8 cellular contexts compared by ENCODE assay signal in the genomic region with DNA sequence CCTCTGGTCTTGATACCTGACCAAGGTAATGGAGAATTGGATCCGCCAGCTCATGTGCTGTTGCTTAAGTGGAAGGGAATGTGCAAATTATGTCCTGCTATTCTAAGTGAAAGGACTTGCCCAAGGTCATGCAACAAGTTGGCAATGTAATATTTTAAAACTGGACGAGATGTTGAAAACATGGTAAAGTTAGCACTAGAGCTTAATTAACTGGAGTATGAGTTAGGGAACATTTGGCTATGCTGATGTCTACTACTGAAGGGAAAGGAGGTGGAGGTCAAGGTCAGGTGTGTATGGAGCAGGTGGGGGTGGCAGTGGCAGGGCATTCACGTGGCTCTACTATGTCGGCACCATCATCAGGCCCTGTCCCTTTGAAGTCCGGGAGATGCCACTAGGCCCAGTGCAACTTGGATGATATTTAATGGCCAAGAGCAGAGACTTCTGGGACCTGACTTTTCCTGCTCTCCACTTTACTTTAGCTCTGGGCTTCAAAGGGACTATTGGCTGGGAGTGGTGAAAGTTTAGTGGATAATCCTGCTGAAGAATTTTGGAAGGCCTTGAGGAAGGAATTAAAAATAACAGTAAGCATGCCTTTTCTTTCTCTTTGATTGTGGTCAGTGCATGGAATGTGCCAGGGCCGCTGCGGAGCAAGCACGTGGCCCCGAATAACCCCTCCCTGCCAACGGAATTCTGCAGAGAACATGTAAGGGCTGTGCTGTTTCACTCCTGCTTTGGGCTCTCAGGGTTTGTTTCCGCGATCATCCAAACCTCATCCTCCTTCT. TPM values are rescaled to one million over a fixed set of nuclear protein-coding genes. Genes with fewer than 3 reads are reported as not detected.
DNase-seq lines count a peak whose midpoint lies in the region; ATAC-seq and TF ChIP-seq lines count a peak whose summit lies in the region.

No MANE protein-coding gene starts in this region.

- H3K27ac Mint-ChIP-seq in effector memory CD8-positive, alpha-beta T cell, result peak overlapping the region; percentile 92
- H3K27ac Mint-ChIP-seq in neural progenitor cell, result peak overlapping the region; percentile 69

- H3K4me1 ChIP-seq in BLaER1 treated with 17β-estradiol and CSF1 and Interleukin-3, amounts not matched to agents 10 nM and 100 nM, result peaks cover 99 to 100% (median 100%) of the 10 kb centered on the region in 10 experiments
- H3K4me1 ChIP-seq in OCI-LY7 (ENCODE audit: insufficient read depth, low read length, poor library complexity, severe bottlenecking) (peaks cover 98% of the 10 kb centered on the region), neural progenitor cell (peaks cover 34% of the 10 kb centered on the region)

- H3K36me3 ChIP-seq in BLaER1 treated with 17β-estradiol and CSF1 and Interleukin-3, amounts not matched to agents 10 nM and 100 nM, result peaks cover 15 to 80% (median 70%) of the 10 kb centered on the region in 11 experiments; a peak in 21 of 22 replicates
- peaks cover 36% of the 10 kb centered on the region for H3K36me3 ChIP-seq in OCI-LY7 (ENCODE audit: insufficient read depth, low read length)
- no peaks in the 10 kb centered on the region for H3K36me3 ChIP-seq in neural progenitor cell

- no TSS peak for BruUV-seq in OCI-LY7 (replicated peaks; lab: Mats Ljungman, UMichigan)

- CTCF ChIA-PET in OCI-LY7 (lab: Charles Lee; ENCODE audit: unreplicated experiment), result interaction anchor here (0.9 to 1.2 kb wide), 3 partner anchors 9 to 21 kb away, joined by 3 to 10 read pairs (median 3); no protein-coding TSS in a partner anchor

- H2AFZ ChIP-seq in OCI-LY7 (ENCODE audit: low read length) (no peak overlapping the region; the same call in 1 of the 2 replicates), neural progenitor cell (replicated peaks) (no peak overlapping the region)

- H4K20me1 ChIP-seq in BLaER1 treated with 17β-estradiol and CSF1 and Interleukin-3, amounts not matched to agents 10 nM and 100 nM, result peaks cover 70 to 100% (median 91%) of the 10 kb centered on the region in 11 experiments
- H4K20me1 ChIP-seq in OCI-LY7 (ENCODE audit: insufficient read depth, low read length) (no peaks in the 10 kb centered on the region), neural progenitor cell (ENCODE audit: low read depth) (peaks cover 47% of the 10 kb centered on the region)

- H3K4me3 Mint-ChIP-seq in effector memory CD8-positive, alpha-beta T cell, result peak overlapping the region; percentile 51 to 62
- H3K4me3 Mint-ChIP-seq in neural progenitor cell, result no peak overlapping the region

- H3K79me2 ChIP-seq in OCI-LY7 (ENCODE audit: insufficient read depth, low read depth, low read length) (peaks cover 93% of the 10 kb centered on the region), neural progenitor cell (ENCODE audit: low read depth) (peaks cover 91% of the 10 kb centered on the region)

- peak overlapping the region; percentile 56 to 92 (median 81); a peak in 21 of 22 replicates for H3K27ac ChIP-seq in BLaER1 treated with 17β-estradiol and CSF1 and Interleukin-3, amounts not matched to agents 10 nM and 100 nM
- H3K27ac ChIP-seq in OCI-LY7 (ENCODE audit: low read depth, low read length, poor library complexity, severe bottlenecking) (peak overlapping the region; percentile 99), neural progenitor cell (no peak overlapping the region)

- no peaks in the 10 kb centered on the region for H3K9me2 ChIP-seq in OCI-LY7 (ENCODE audit: insufficient read depth, low read length)

- ATAC-seq in effector memory CD8-positive, alpha-beta T cell (replicated peaks), result no peak

- no peaks in the 10 kb centered on the region for H3K9me3 Mint-ChIP-seq in effector memory CD8-positive, alpha-beta T cell
- no peaks in the 10 kb centered on the region for H3K9me3 Mint-ChIP-seq in neural progenitor cell

- DNase-seq in OCI-LY7 (ENCODE audit: low spot score), result no peak
- DNase-seq in effector memory CD8-positive, alpha-beta T cell, result no peak
- no peak for DNase-seq in neural progenitor cell (ENCODE audit: low spot score)
- no peak for DNase-seq in SIG-M5 treated with dmso at 0.1 percent for 504 hours (lab: John Stamatoyannopoulos, UW; ENCODE audit: unreplicated experiment)
- no peak for DNase-seq in stimulated activated CD4-positive, alpha-beta T cell treated with anti-CD3 and anti-CD28 coated beads, Interleukin-4, amount 100 ng/mL, for 4 hours
- no peak for DNase-seq in NOMO-1 treated with dmso at 0.1 percent for 144 hours (lab: John Stamatoyannopoulos, UW; ENCODE audit: unreplicated experiment)
- no peak for DNase-seq in activated T-cell treated with anti-CD3 and anti-CD28 coated beads, Interleukin-2, amount 50 U/mL, for 1 hour

- H3K27me3 Mint-ChIP-seq in effector memory CD8-positive, alpha-beta T cell, result no peaks in the 10 kb centered on the region
- no peaks in the 10 kb centered on the region for H3K27me3 Mint-ChIP-seq in neural progenitor cell (ENCODE audit: insufficient read depth, low read depth)

- peak overlapping the region; percentile 83 to 98 (median 93) for H3K4me2 ChIP-seq in BLaER1 treated with 17β-estradiol and CSF1 and Interleukin-3, amounts not matched to agents 10 nM and 100 nM
- H3K4me2 ChIP-seq in OCI-LY7 (ENCODE audit: low read length) (peak overlapping the region; percentile 86), neural progenitor cell (no peak overlapping the region)

- intact Hi-C loops in OCI-LY7 (cut with micrococcal nuclease; ENCODE audit: unreplicated experiment), result loop anchor here (5.0 to 10.0 kb wide), 4 partner anchors 52 to 702 kb away; partner anchors contain the start of genes AAGAB, IQCH and SMAD6

- peak overlapping the region; percentile 10 to 50 (median 40); a peak in 19 of 20 replicates for H3K4me3 ChIP-seq in BLaER1 treated with 17β-estradiol and CSF1 and Interleukin-3, amounts not matched to agents 10 nM and 100 nM
- H3K4me3 ChIP-seq in OCI-LY7 (ENCODE audit: low read depth, low read length, poor library complexity, severe bottlenecking) (peak overlapping the region; percentile 53), neural progenitor cell (no peak overlapping the region)

- H3K36me3 Mint-ChIP-seq in effector memory CD8-positive, alpha-beta T cell (ENCODE audit: insufficient read depth), result peaks cover 6% of the 10 kb centered on the region
- peaks cover 51% of the 10 kb centered on the region for H3K36me3 Mint-ChIP-seq in neural progenitor cell

- no peaks in the 10 kb centered on the region for H3K27me3 ChIP-seq in BLaER1 treated with 17β-estradiol and CSF1 and Interleukin-3, amounts not matched to agents 10 nM and 100 nM
- H3K27me3 ChIP-seq in neural progenitor cell, result no peaks in the 10 kb centered on the region

- H3K9me3 ChIP-seq in BLaER1 treated with 17β-estradiol and CSF1 and Interleukin-3, amounts not matched to agents 10 nM and 100 nM (replicated peaks in 1 of 11), result no peaks in the 10 kb centered on the region
- H3K9me3 ChIP-seq in OCI-LY7 (ENCODE audit: low read length) (no peaks in the 10 kb centered on the region), neural progenitor cell (ENCODE audit: low read depth) (no peaks in the 10 kb centered on the region)

- no peak for TF ChIP-seq CTCF in OCI-LY7 (conservative IDR thresholded peaks at IDR 0.05; ENCODE audit: low read length)
- no peak for TF ChIP-seq CTCF in neural progenitor cell (IDR thresholded peaks at IDR 0.05)

- H3F3A ChIP-seq in neural progenitor cell (ENCODE audit: low read depth), result no peaks in the 10 kb centered on the region

- POLR2A ChIA-PET in OCI-LY7 (lab: Charles Lee), result interaction anchor here (0.6 to 12.4 kb wide), 12 partner anchors 9 to 701 kb away, joined by 3 to 80 read pairs (median 3); no protein-coding TSS in a partner anchor

- H3K4me1 Mint-ChIP-seq in effector memory CD8-positive, alpha-beta T cell (ENCODE audit: low read depth in 2 of 2), result peaks cover 78 to 94% of the 10 kb centered on the region in 2 donors
- H3K4me1 Mint-ChIP-seq in neural progenitor cell, result peaks cover 68% of the 10 kb centered on the region

- peak overlapping the region; percentile 49 to 80 (median 67); a peak in 21 of 22 replicates for H3K9ac ChIP-seq in BLaER1 treated with 17β-estradiol and CSF1 and Interleukin-3, amounts not matched to agents 10 nM and 100 nM
- no peak overlapping the region for H3K9ac ChIP-seq in neural progenitor cell

RNA-seq across cellular contexts. Expression of gene SMAD3, which starts 14.9 kb away (rescaled TPM):
- total RNA-seq in OCI-LY7 (2014; rRNA removed; shearing (Covaris generic)), result 32.8 and 41.2 TPM in 2 replicates
- 77.8 and 84.5 TPM in 2 replicates for total RNA-seq in OCI-LY7 (2022)
- total RNA-seq in neural progenitor cell (ENCODE audit: low replicate concordance), result 12.5 and 14.3 TPM in 2 replicates
